In genomic region chr9:99023831-99024230, GRCh38 we compare ENCODE assay signal across 12 cellular contexts.
DNase-seq lines count a peak whose midpoint lies in the region; ATAC-seq and TF ChIP-seq lines count a peak whose summit lies in the region.
"Had no signal": no experiment of that assay in that cellular context is flagged by ENCODE, and none has a peak within 500 bp of the region (broad histone marks: within the 10 kb centered on the region; RNA-seq: fewer than 3 reads in every experiment).

No MANE protein-coding gene starts in this region.

- H3K4me2 ChIP-seq in hepatocyte = no peak overlapping the region

- H3K9me2 ChIP-seq in hepatocyte (replicated peaks; ENCODE audit: insufficient read depth) = no peaks in the 10 kb centered on the region

- H2AFZ ChIP-seq in hepatocyte = no peak overlapping the region

- H3K79me2 ChIP-seq in hepatocyte = no peaks in the 10 kb centered on the region

- no peak overlapping the region for H3K27ac ChIP-seq in SJCRH30
- no peak overlapping the region for H3K27ac ChIP-seq in hepatocyte

- DNase-seq in COR-L47 (lab: John Stamatoyannopoulos, UW) (peak; percentile 91), NCI-H128 (lab: John Stamatoyannopoulos, UW; ENCODE audit: unreplicated experiment) (peak; percentile 39), SJCRH30 (peak; percentile 89 to 92), hepatocyte (ENCODE audit: low spot score) (peak; percentile 43)
- DNase-seq in effector memory CD8-positive, alpha-beta T cell = no peak
- DNase-seq: activated naive CD4-positive, alpha-beta T cell treated with Interleukin-2 at 50 U/mL for 16 hours; CD8-positive, alpha-beta memory T cell; stimulated activated CD4-positive, alpha-beta T cell treated with anti-CD3 and anti-CD28 coated beads, Interleukin-4, amount 100 ng/mL, for 24 hours had no signal

- no peaks in the 10 kb centered on the region for H4K20me1 ChIP-seq in hepatocyte (ENCODE audit: insufficient read depth, poor library complexity, severe bottlenecking)

- peaks cover 21% of the 10 kb centered on the region for H3K4me1 ChIP-seq in SJCRH30
- H3K4me1 ChIP-seq in hepatocyte (ENCODE audit: insufficient read depth) = peaks cover 4% of the 10 kb centered on the region

- H3K27me3 ChIP-seq in SJCRH30 = no peaks in the 10 kb centered on the region
- H3K27me3 ChIP-seq in hepatocyte = no peaks in the 10 kb centered on the region

- 94% methylated on average over 1 of the region's 1 CpG for WGBS in hepatocyte (ENCODE audit: low lambda C conversion rate, missing lambda C conversion rate)

- H3K4me3 ChIP-seq in SJCRH30 = no peak overlapping the region
- H3K4me3 ChIP-seq in hepatocyte = no peak overlapping the region

- no peak for TF ChIP-seq CTCF in hepatocyte (IDR thresholded peaks at IDR 0.05; ENCODE audit: poor library complexity)

- peaks cover 3% of the 10 kb centered on the region for H3K36me3 Mint-ChIP-seq in effector memory CD8-positive, alpha-beta T cell (ENCODE audit: insufficient read depth)

- H3K27me3 Mint-ChIP-seq in effector memory CD8-positive, alpha-beta T cell = peaks cover 0 to 9% of the 10 kb centered on the region in 2 donors

- H3K27ac Mint-ChIP-seq in effector memory CD8-positive, alpha-beta T cell = no peak overlapping the region
- H3K27ac Mint-ChIP-seq: T-helper 1 cell treated with Interleukin-12 subunit alpha and Interleukin-12 subunit beta and Interleukin-4 antibody, amounts not matched to agents 30 μg/mL and 1 μg/mL, for 36 hours had no signal

- no peak for ATAC-seq in GM18867 (IDR thresholded peaks at IDR 0.05; ENCODE audit: unreplicated experiment)
- no peak for ATAC-seq in GM18858 (IDR thresholded peaks at IDR 0.05; ENCODE audit: unreplicated experiment)
- no peak for ATAC-seq in effector memory CD8-positive, alpha-beta T cell (replicated peaks)
- ATAC-seq in HG03039 (IDR thresholded peaks at IDR 0.05; ENCODE audit: unreplicated experiment) = no peak

- H3K9me3 Mint-ChIP-seq in effector memory CD8-positive, alpha-beta T cell = no peaks in the 10 kb centered on the region
- H3K9me3 Mint-ChIP-seq: CD8-positive, alpha-beta memory T cell; T-helper 1 cell treated with Interleukin-12 subunit alpha and Interleukin-12 subunit beta and Interleukin-4 antibody, amounts not matched to agents 30 μg/mL and 1 μg/mL, for 36 hours had no signal

- peaks cover 15 to 36% of the 10 kb centered on the region in 2 donors for H3K4me1 Mint-ChIP-seq in effector memory CD8-positive, alpha-beta T cell (ENCODE audit: low read depth in 2 of 2)

- no peaks in the 10 kb centered on the region for H3K9me3 ChIP-seq in SJCRH30 (replicated peaks)
- H3K9me3 ChIP-seq in hepatocyte (ENCODE audit: low read depth) = no peaks in the 10 kb centered on the region

- no peak overlapping the region for H3K4me3 Mint-ChIP-seq in effector memory CD8-positive, alpha-beta T cell
- H3K4me3 Mint-ChIP-seq: CD8-positive, alpha-beta memory T cell; T-helper 1 cell treated with Interleukin-12 subunit alpha and Interleukin-12 subunit beta and Interleukin-4 antibody, amounts not matched to agents 30 μg/mL and 1 μg/mL, for 36 hours had no signal

- no peaks in the 10 kb centered on the region for H3K36me3 ChIP-seq in SJCRH30
- H3K36me3 ChIP-seq in hepatocyte (replicated peaks; ENCODE audit: insufficient read depth, low read depth) = no peaks in the 10 kb centered on the region

Comparison
In these comparisons a context has a peak if more than half of its experiments do, and no peak if none do; other contexts are left out.
1. DNase-seq: peak in COR-L47 (single experiment), NCI-H128 (single experiment), SJCRH30 (2 of 2) and hepatocyte (single experiment); none in effector memory CD8-positive, alpha-beta T cell (0 of 3).